11 cellular contexts compared by ENCODE assay signal in genomic region chr11:79762271-79762935, GRCh38.
DNase-seq lines count a peak whose midpoint lies in the region; ATAC-seq, FAIRE-seq and TF ChIP-seq lines count a peak whose summit lies in the region.
"Had no signal": no experiment of that assay in that cellular context is flagged by ENCODE, and none has a peak within 500 bp of the region (broad histone marks: within the 10 kb centered on the region; RNA-seq: fewer than 3 reads in every experiment).

No MANE protein-coding gene starts in this region.

- no peak overlapping the region for H4K91ac ChIP-seq in H1 (replicated peaks; ENCODE audit: insufficient read length, low read length)

- 93% methylated on average over 3 of the region's 3 CpGs; no CpG with 5 or more reads in 1 of the 2 experiments for WGBS in H1 (ENCODE audit: extremely low coverage in 1 of 2, insufficient coverage in 1 of 2, insufficient read length in 1 of 2, insufficient replicate concordance in 2 of 2, low coverage in 1 of 2, low lambda C conversion rate in 2 of 2, missing lambda C conversion rate in 1 of 2), 2 experiments

- no peaks in the 10 kb centered on the region for H3K36me3 ChIP-seq in H1 (ENCODE audit: control insufficient read depth in 2 of 4, insufficient read depth in 4 of 4, low read length in 3 of 4)
- H3K36me3 ChIP-seq in mucosa of descending colon (ENCODE audit: low read depth) = no peaks in the 10 kb centered on the region
- H3K36me3 ChIP-seq: esophagus squamous epithelium had no signal

- no peak overlapping the region for H2BK120ac ChIP-seq in H1 (replicated peaks; ENCODE audit: low read depth, low read length)

- H3K4me3 ChIP-seq in H1 (ENCODE audit: extremely low read depth in 1 of 4, insufficient read depth in 2 of 4, low read depth in 3 of 4, low read length in 4 of 4) (no peak overlapping the region), mucosa of descending colon (no peak overlapping the region)
- H3K4me3 ChIP-seq: esophagus squamous epithelium, GM12878 had no signal

- H2BK5ac ChIP-seq in H1 (ENCODE audit: low read depth, low read length) = no peak overlapping the region

- POLR2A ChIA-PET in H1 (lab: Charles Lee; ENCODE audit: partially characterized antibody) = no interaction called here

- H3K18ac ChIP-seq in H1 (ENCODE audit: extremely low read depth, low read length) = no peak overlapping the region

- H3K79me2 ChIP-seq in H1 (ENCODE audit: control insufficient read depth in 1 of 2, insufficient read depth in 2 of 2, low read length in 2 of 2) = no peaks in the 10 kb centered on the region

- no peaks in the 10 kb centered on the region for H4K20me1 ChIP-seq in H1 (replicated peaks in 1 of 2; ENCODE audit: control insufficient read depth in 1 of 2, insufficient read depth in 2 of 2, low read length in 2 of 2)

- H3K56ac ChIP-seq in H1 (replicated peaks; ENCODE audit: insufficient read length, low read depth, low read length) = no peak overlapping the region

- peak; percentile 57 to 65 for TF ChIP-seq RAD21 in H1 (IDR thresholded peaks at IDR 0.05 in 1 of 2, conservative IDR thresholded peaks at IDR 0.05 in 1 of 2; ENCODE audit: low read depth in 2 of 2, low read length in 2 of 2)

- H2BK12ac ChIP-seq in H1 (ENCODE audit: low read depth, low read length) = no peak overlapping the region

- TF ChIP-seq POLR2A in H1 (IDR thresholded peaks at IDR 0.05; ENCODE audit: control extremely low read depth in 1 of 2, low read depth in 2 of 2, low read length in 2 of 2) = no peak

- H2AK5ac ChIP-seq in H1 (ENCODE audit: low read depth, low read length) = no peak overlapping the region

- CTCF ChIA-PET in H1 (lab: Charles Lee; ENCODE audit: partially characterized antibody) = interaction anchor here (1.3 kb wide), 1 partner anchor 390 kb away, joined by 4 read pairs; no protein-coding TSS in a partner anchor

- no peaks in the 10 kb centered on the region for H3K79me1 ChIP-seq in H1 (ENCODE audit: low read depth, low read length)

- H3K14ac ChIP-seq in H1 (ENCODE audit: insufficient read length) = no peak overlapping the region

- H3K9me3 ChIP-seq in H1 (ENCODE audit: insufficient read depth in 2 of 2, low read depth in 1 of 2, low read length in 1 of 2) (no peaks in the 10 kb centered on the region), mucosa of descending colon (no peaks in the 10 kb centered on the region)
- H3K9me3 ChIP-seq: esophagus squamous epithelium had no signal

- H2BK20ac ChIP-seq in H1 (ENCODE audit: low read length) = no peak overlapping the region

- ATAC-seq in mucosa of descending colon = peak; percentile 38
- ATAC-seq: GM12878 had no signal

- no peak overlapping the region for H2BK15ac ChIP-seq in H1 (ENCODE audit: low read length)

- intact Hi-C loops in mucosa of descending colon (cut with DNase I, micrococcal nuclease) = no loop called here

- no peak overlapping the region for H3K4me2 ChIP-seq in H1 (ENCODE audit: insufficient read depth in 1 of 2, low read depth in 2 of 2, low read length in 2 of 2)

- no peak overlapping the region for H4K5ac ChIP-seq in H1 (ENCODE audit: insufficient read length, low read depth, low read length)

- DNase-seq in HS-27A (ENCODE audit: low read depth) (peak; percentile 27), NCI-H526 (lab: John Stamatoyannopoulos, UW) (peak; percentile 37 to 42), H1 (ENCODE audit: low read depth in 1 of 2, low spot score in 2 of 2) (no peak), mucosa of descending colon (peak in 1 of 3 donors; percentile 42), GDM1 (lab: John Stamatoyannopoulos, UW) (no peak), EL (no peak), NCI-H1694 treated with DMSO at 0.1 percent for 48 hours (lab: John Stamatoyannopoulos, UW) (no peak), NCI-H146 treated with DMSO at 0.1 percent for 48 hours (lab: John Stamatoyannopoulos, UW; ENCODE audit: unreplicated experiment) (no peak)
- DNase-seq: esophagus squamous epithelium, substantia nigra had no signal

- no peak overlapping the region for H3K9ac ChIP-seq in H1 (replicated peaks in 1 of 4; ENCODE audit: extremely low read depth in 1 of 4, low read depth in 3 of 4, low read length in 3 of 4)

- H3K23me2 ChIP-seq in H1 (ENCODE audit: low read depth, low read length) = no peaks in the 10 kb centered on the region

- no peaks in the 10 kb centered on the region for H3K27me3 ChIP-seq in H1 (replicated peaks in 1 of 4; ENCODE audit: control insufficient read depth in 3 of 4, extremely low read depth in 1 of 4, insufficient read depth in 3 of 4, low read length in 3 of 4)
- H3K27me3 ChIP-seq: esophagus squamous epithelium had no signal

- TF ChIP-seq EP300 in H1 (IDR thresholded peaks at IDR 0.05; ENCODE audit: borderline replicate concordance in 1 of 2, low read depth in 2 of 2, low read length in 2 of 2) = no peak

- no peak overlapping the region for H3K27ac ChIP-seq in H1 (ENCODE audit: low read depth, low read length)
- H3K27ac ChIP-seq: esophagus squamous epithelium had no signal

- H4K8ac ChIP-seq in H1 (ENCODE audit: extremely low read depth, insufficient read depth, low read length) = no peak overlapping the region

- FAIRE-seq in H1 (lab: Jason Lieb, UNC) = peak; percentile 36
- FAIRE-seq: GM12878 had no signal

- TF ChIP-seq CTCF in H1 (IDR thresholded peaks at IDR 0.05; ENCODE audit: control extremely low read depth in 1 of 3, insufficient read depth in 1 of 3, low read depth in 1 of 3, low read length in 3 of 3) (peak in 2 of 3 experiments; percentile 27 to 30; a peak in 2 of 4 replicates), mucosa of descending colon (IDR thresholded peaks at IDR 0.05) (no peak)

- H3K4me1 ChIP-seq in H1 (replicated peaks in 1 of 4; ENCODE audit: control insufficient read depth in 3 of 4, insufficient read depth in 4 of 4, low read length in 3 of 4) (no peaks in the 10 kb centered on the region), mucosa of descending colon (ENCODE audit: low read depth) (no peaks in the 10 kb centered on the region)
- H3K4me1 ChIP-seq: esophagus squamous epithelium had no signal

- H3K23ac ChIP-seq in H1 (ENCODE audit: insufficient read length) = no peak overlapping the region

- no peak overlapping the region for H3K4ac ChIP-seq in H1 (replicated peaks; ENCODE audit: insufficient read length, low read depth, low read length)

- H2AFZ ChIP-seq in H1 (ENCODE audit: low read length) = 0 out of 2 replicates have a peak overlapping the region, but pooled peaks have one; percentile 53

TF ChIP-seq in H1, 55 proteins besides CTCF, POLR2A, EP300 and RAD21:
- TF ChIP-seq PHF8 (conservative IDR thresholded peaks at IDR 0.05; ENCODE audit: low read depth, low read length) (no peak), MAFK (IDR thresholded peaks at IDR 0.05; ENCODE audit: low read depth, low read length) (0 out of 2 replicates have a peak, but pooled peaks have one; percentile 14)

Comparison
In these comparisons a context has a peak if more than half of its experiments do, and no peak if none do; other contexts are left out.
1. DNase-seq: peak in HS-27A (single experiment) and NCI-H526 (2 of 2); none in H1 (0 of 2), GDM1 (single experiment), EL (single experiment), NCI-H1694 treated with DMSO at 0.1 percent for 48 hours (single experiment) and NCI-H146 treated with DMSO at 0.1 percent for 48 hours (single experiment).